In genomic region chr2:111981666-111982065, GRCh38 we compare ENCODE assay signal across 35 cellular contexts.
"Had no signal": no experiment of that assay in that cellular context is flagged by ENCODE, and none has a peak within 500 bp of the region (broad histone marks: within the 10 kb centered on the region; RNA-seq: fewer than 3 reads in every experiment).

No MANE protein-coding gene starts in this region.

- H3K27me3 ChIP-seq: MG63 had no signal

- H3K4me2 ChIP-seq: KMS-11 had no signal

- H3K27ac ChIP-seq: KMS-11 had no signal

- H3K4me3 ChIP-seq: MG63 had no signal

- H3K9ac ChIP-seq: KMS-11 had no signal

- H3K36me3 ChIP-seq: MG63 had no signal

- DNase-seq: Karpas-422, Kasumi-1, KG1, MG63, MM.1S, MV-4-11, NCI-H1048, NCI-H1092, NCI-H1092 treated with DMSO at 0.1 percent for 48 hours, NCI-H1105, NCI-H1105 treated with DMSO at 0.1 percent for 48 hours, NCI-H1417, NCI-H1417 treated with DMSO at 0.1 percent for 48 hours, NCI-H1436, NCI-H1436 treated with DMSO at 0.1 percent for 48 hours, NCI-H146, NCI-H1694, NCI-H1694 treated with DMSO at 0.1 percent for 48 hours, NCI-H187, NCI-H187 treated with DMSO at 0.1 percent for 48 hours, NCI-H1930, NCI-H2029, NCI-H2029 treated with DMSO at 0.1 percent for 48 hours, NCI-H2081, NCI-H2081 treated with DMSO at 0.1 percent for 48 hours, NCI-H2107, NCI-H2171, NCI-H2171 treated with DMSO at 0.1 percent for 48 hours, NCI-H2227 treated with DMSO at 0.1 percent for 48 hours, NCI-H226, NCI-H345, NCI-H446, NCI-H446 treated with DMSO at 0.1 percent for 48 hours, NCI-H510A had no signal
